ENCODE assay signal across 15 cellular contexts in genomic region chr10:77321868-77322267, GRCh38.
"Had no signal": no experiment of that assay in that cellular context is flagged by ENCODE, and none has a peak within 500 bp of the region (broad histone marks: within the 10 kb centered on the region; RNA-seq: fewer than 3 reads in every experiment).

No MANE protein-coding gene starts in this region.

- H3K4me3 Mint-ChIP-seq: activated CD4-positive, alpha-beta memory T cell treated with anti-CD3 and anti-CD28 coated beads for 36 hours; activated CD4-positive, alpha-beta T cell treated with anti-CD3 and anti-CD28 coated beads for 36 hours; activated naive CD4-positive, alpha-beta T cell treated with anti-CD3 and anti-CD28 coated beads, Interleukin-2, amount 10 ng/mL, durations not matched to agents 7 days and 5 days; activated T-cell treated with anti-CD3 and anti-CD28 coated beads, Interleukin-2, amount 50 U/mL, for 24 hours; naive B cell; neural progenitor cell had no signal

- H3K27me3 Mint-ChIP-seq: activated naive CD4-positive, alpha-beta T cell treated with anti-CD3 and anti-CD28 coated beads, Interleukin-2, amount 10 ng/mL, durations not matched to agents 7 days and 5 days; activated T-cell treated with anti-CD3 and anti-CD28 coated beads, Interleukin-2, amount 50 U/mL, for 24 hours had no signal

- H3K9me3 Mint-ChIP-seq: activated CD4-positive, alpha-beta memory T cell treated with anti-CD3 and anti-CD28 coated beads for 36 hours; activated T-cell treated with anti-CD3 and anti-CD28 coated beads, Interleukin-2, amount 50 U/mL, for 24 hours; neural progenitor cell had no signal

- H3K36me3 Mint-ChIP-seq: activated CD4-positive, alpha-beta memory T cell treated with anti-CD3 and anti-CD28 coated beads for 36 hours; activated naive CD4-positive, alpha-beta T cell treated with anti-CD3 and anti-CD28 coated beads, Interleukin-2, amount 10 ng/mL, durations not matched to agents 7 days and 5 days; naive B cell; neural progenitor cell had no signal

- H3K4me3 ChIP-seq: cardiac muscle cell, neural progenitor cell, pancreas, thoracic aorta, upper lobe of right lung had no signal

- FAIRE-seq: pancreas had no signal

- H3K4me1 Mint-ChIP-seq: activated CD4-positive, alpha-beta T cell treated with anti-CD3 and anti-CD28 coated beads for 36 hours; activated naive CD4-positive, alpha-beta T cell treated with anti-CD3 and anti-CD28 coated beads, Interleukin-2, amount 10 ng/mL, durations not matched to agents 7 days and 5 days; naive B cell; neural progenitor cell had no signal

- H3K27ac Mint-ChIP-seq: activated CD4-positive, alpha-beta memory T cell treated with anti-CD3 and anti-CD28 coated beads for 36 hours; activated CD4-positive, alpha-beta T cell treated with anti-CD3 and anti-CD28 coated beads for 36 hours; activated naive CD4-positive, alpha-beta T cell treated with anti-CD3 and anti-CD28 coated beads, Interleukin-2, amount 10 ng/mL, durations not matched to agents 7 days and 5 days; activated T-cell treated with anti-CD3 and anti-CD28 coated beads, Interleukin-2, amount 50 U/mL, for 24 hours; naive B cell; neural progenitor cell had no signal

- DNase-seq: activated CD4-positive, alpha-beta memory T cell treated with anti-CD3 and anti-CD28 coated beads for 36 hours; activated CD4-positive, alpha-beta T cell treated with anti-CD3 and anti-CD28 coated beads for 36 hours; activated naive CD4-positive, alpha-beta T cell treated with anti-CD3 and anti-CD28 coated beads, Interleukin-2, amount 10 ng/mL, durations not matched to agents 7 days and 5 days; activated T-cell treated with anti-CD3 and anti-CD28 coated beads, Interleukin-2, amount 50 U/mL, for 24 hours; erythroblast; islet precursor cell; naive B cell; pancreas; stimulated activated CD4-positive, alpha-beta T cell treated with anti-CD3 and anti-CD28 coated beads, Interleukin-12 subunit alpha, Interleukin-12 subunit beta, amount 100 ng/mL, for 4 hours; stimulated activated CD4-positive, alpha-beta T cell treated with anti-CD3 and anti-CD28 coated beads, Interleukin-2, amount 100 ng/mL, for 24 hours; upper lobe of right lung had no signal

- ATAC-seq: activated CD4-positive, alpha-beta T cell treated with anti-CD3 and anti-CD28 coated beads for 36 hours; left lobe of liver; pancreas; upper lobe of right lung had no signal
